Comparison of ENCODE assay signal across 27 cellular contexts in genomic region chr7:100880645-100881044, GRCh38. TPM values are rescaled to one million over a fixed set of nuclear protein-coding genes. Genes with fewer than 3 reads are reported as not detected.
A peak's percentile ranks its signal among the peaks of the same experiment; 100 is the strongest.
DNase-seq lines count a peak whose midpoint lies in the region; ATAC-seq and TF ChIP-seq lines count a peak whose summit lies in the region.
"Had no signal": no experiment of that assay in that cellular context is flagged by ENCODE, and none has a peak within 500 bp of the region (broad histone marks: within the 10 kb centered on the region; RNA-seq: fewer than 3 reads in every experiment).

No MANE protein-coding gene starts in this region.

- H3K9me3 Mint-ChIP-seq in WTC11 = no peaks in the 10 kb centered on the region
- H3K9me3 Mint-ChIP-seq: activated CD4-positive, alpha-beta memory T cell treated with anti-CD3 and anti-CD28 coated beads for 36 hours; CD8-positive, alpha-beta memory T cell; stimulated activated naive B cell treated with anti-CD40 and anti-IgM and Interleukin-4, amounts not matched to agents 10 μg/mL and 1 μg/mL and 100 μg/mL, for 72 hours had no signal

- no peaks in the 10 kb centered on the region for H3K27me3 Mint-ChIP-seq in WTC11 (ENCODE audit: low read depth)
- H3K27me3 Mint-ChIP-seq: activated CD4-positive, alpha-beta memory T cell treated with anti-CD3 and anti-CD28 coated beads for 36 hours; stimulated activated naive B cell treated with anti-CD40 and anti-IgM and Interleukin-4, amounts not matched to agents 10 μg/mL and 1 μg/mL and 100 μg/mL, for 72 hours had no signal

- POLR2A ChIA-PET in WTC11 (lab: Charles Lee) = interaction anchor here (0.6 to 1.1 kb wide), 2 partner anchors 14 to 44 kb away, joined by 3 to 4 read pairs; partner anchors contain the start of gene TRIP6

- TF ChIP-seq CTCF in BE2C (IDR thresholded peaks at IDR 0.05; ENCODE audit: low read depth, low read length) (no peak), WTC11 (IDR thresholded peaks at IDR 0.05) (no peak)

- CTCF ChIA-PET in WTC11 (lab: Charles Lee) = no interaction called here

- peak overlapping the region; percentile 57 for H3K27ac Mint-ChIP-seq in WTC11
- H3K27ac Mint-ChIP-seq: activated CD4-positive, alpha-beta memory T cell treated with anti-CD3 and anti-CD28 coated beads for 36 hours had no signal

- no peaks in the 10 kb centered on the region for H3K9me3 ChIP-seq in BE2C
- no peaks in the 10 kb centered on the region for H3K9me3 ChIP-seq in BLaER1 treated with 17β-estradiol and CSF1 and Interleukin-3, amounts not matched to agents 10 nM and 100 nM (replicated peaks in 1 of 11)
- H3K9me3 ChIP-seq: adrenal gland, body of pancreas, uterus had no signal

- H3K4me1 Mint-ChIP-seq in WTC11 = peaks cover 17% of the 10 kb centered on the region

- H3K27ac ChIP-seq in BLaER1 treated with 17β-estradiol and CSF1 and Interleukin-3, amounts not matched to agents 10 nM and 100 nM = no peak overlapping the region
- H3K27ac ChIP-seq: adrenal gland, body of pancreas, foreskin keratinocyte, HL-60, uterus had no signal

- peaks cover 72 to 100% (median 99%) of the 10 kb centered on the region in 11 experiments; a peak in 21 of 22 replicates for H4K20me1 ChIP-seq in BLaER1 treated with 17β-estradiol and CSF1 and Interleukin-3, amounts not matched to agents 10 nM and 100 nM

- peaks cover 84% of the 10 kb centered on the region for H3K36me3 Mint-ChIP-seq in WTC11

- no peaks in the 10 kb centered on the region for H3K27me3 ChIP-seq in BE2C
- H3K27me3 ChIP-seq in BLaER1 treated with 17β-estradiol and CSF1 and Interleukin-3, amounts not matched to agents 10 nM and 100 nM = no peaks in the 10 kb centered on the region
- H3K27me3 ChIP-seq: adrenal gland, body of pancreas, foreskin keratinocyte, uterus had no signal

- peak; percentile 6 for DNase-seq in BE2C
- DNase-seq in WTC11 (ENCODE audit: low spot score) = no peak
- DNase-seq in medulla oblongata (ENCODE audit: extremely low spot score) = peak; percentile 66
- no peak for DNase-seq in NCI-H128 (lab: John Stamatoyannopoulos, UW; ENCODE audit: unreplicated experiment)
- DNase-seq: activated CD4-positive, alpha-beta memory T cell treated with anti-CD3 and anti-CD28 coated beads for 36 hours; activated CD4-positive, CD25-positive, alpha-beta regulatory T cell treated with anti-CD3 and anti-CD28 coated beads, Interleukin-2, amount 50 U/mL, for 72 hours; activated CD8-positive, alpha-beta memory T cell treated with anti-CD3 and anti-CD28 coated beads, Interleukin-2, amount 50 U/mL, for 4 hours; adrenal gland; body of pancreas; CD8-positive, alpha-beta memory T cell; DMS 273 treated with DMSO at 0.1 percent for 48 hours; effector CD4-positive, alpha-beta T cell; EL; foreskin keratinocyte; NCI-H1092; NCI-H187 treated with DMSO at 0.1 percent for 48 hours; stimulated activated CD4-positive, alpha-beta T cell treated with anti-CD3 and anti-CD28 coated beads, Interleukin-4, amount 100 ng/mL, for 4 hours; stimulated activated naive B cell treated with anti-CD40 and anti-IgM and Interleukin-4, amounts not matched to agents 10 μg/mL and 1 μg/mL and 100 μg/mL, for 72 hours; T-helper 1 cell; uterus had no signal

- peaks cover 91% of the 10 kb centered on the region for H3K36me3 ChIP-seq in BE2C
- H3K36me3 ChIP-seq in BLaER1 treated with 17β-estradiol and CSF1 and Interleukin-3, amounts not matched to agents 10 nM and 100 nM = peaks cover 76 to 100% (median 98%) of the 10 kb centered on the region in 11 experiments
- H3K36me3 ChIP-seq: uterus had no signal

- H3K4me3 ChIP-seq in BE2C (ENCODE audit: low read depth, low read length) = no peak overlapping the region
- no peak overlapping the region for H3K4me3 ChIP-seq in BLaER1 treated with 17β-estradiol and CSF1 and Interleukin-3, amounts not matched to agents 10 nM and 100 nM
- H3K4me3 ChIP-seq: adrenal gland, body of pancreas, GM12878, lung, uterus had no signal

- no peak overlapping the region for H3K4me3 Mint-ChIP-seq in WTC11
- H3K4me3 Mint-ChIP-seq: activated CD4-positive, alpha-beta memory T cell treated with anti-CD3 and anti-CD28 coated beads for 36 hours had no signal

- ATAC-seq in WTC11 = no peak
- no peak for ATAC-seq in HG03457 (IDR thresholded peaks at IDR 0.05; ENCODE audit: unreplicated experiment)
- no peak for ATAC-seq in GM18498 (IDR thresholded peaks at IDR 0.05; ENCODE audit: unreplicated experiment)
- ATAC-seq: body of pancreas; foreskin keratinocyte; GM12878; sciatic nerve; stimulated activated naive B cell treated with anti-CD40 and anti-IgM and Interleukin-4, amounts not matched to agents 10 μg/mL and 1 μg/mL and 100 μg/mL, for 72 hours had no signal

- H3K4me1 ChIP-seq in BE2C = peaks cover 6% of the 10 kb centered on the region; the same call in 1 of the 2 replicates
- H3K4me1 ChIP-seq in BLaER1 treated with 17β-estradiol and CSF1 and Interleukin-3, amounts not matched to agents 10 nM and 100 nM = peaks cover 64 to 96% (median 87%) of the 10 kb centered on the region in 10 experiments

- H3K9ac ChIP-seq in BLaER1 treated with 17β-estradiol and CSF1 and Interleukin-3, amounts not matched to agents 10 nM and 100 nM = peak overlapping the region in 6 of 11 experiments; percentile 27 to 52 (median 45); a peak in 6 of 22 replicates

- H3K4me2 ChIP-seq in BLaER1 treated with 17β-estradiol and CSF1 and Interleukin-3, amounts not matched to agents 10 nM and 100 nM = no peak overlapping the region

TF ChIP-seq in WTC11, 78 proteins besides CTCF, POLR2A, EP300 and RAD21 (continues in another document):
- TF ChIP-seq AFF4 (CRISPR knock-in tag; IDR thresholded peaks at IDR 0.05; ENCODE audit: borderline replicate concordance) (no peak), KAT7 (CRISPR knock-in tag; IDR thresholded peaks at IDR 0.05; ENCODE audit: borderline replicate concordance) (no peak)
- TF ChIP-seq, protein P1, sequence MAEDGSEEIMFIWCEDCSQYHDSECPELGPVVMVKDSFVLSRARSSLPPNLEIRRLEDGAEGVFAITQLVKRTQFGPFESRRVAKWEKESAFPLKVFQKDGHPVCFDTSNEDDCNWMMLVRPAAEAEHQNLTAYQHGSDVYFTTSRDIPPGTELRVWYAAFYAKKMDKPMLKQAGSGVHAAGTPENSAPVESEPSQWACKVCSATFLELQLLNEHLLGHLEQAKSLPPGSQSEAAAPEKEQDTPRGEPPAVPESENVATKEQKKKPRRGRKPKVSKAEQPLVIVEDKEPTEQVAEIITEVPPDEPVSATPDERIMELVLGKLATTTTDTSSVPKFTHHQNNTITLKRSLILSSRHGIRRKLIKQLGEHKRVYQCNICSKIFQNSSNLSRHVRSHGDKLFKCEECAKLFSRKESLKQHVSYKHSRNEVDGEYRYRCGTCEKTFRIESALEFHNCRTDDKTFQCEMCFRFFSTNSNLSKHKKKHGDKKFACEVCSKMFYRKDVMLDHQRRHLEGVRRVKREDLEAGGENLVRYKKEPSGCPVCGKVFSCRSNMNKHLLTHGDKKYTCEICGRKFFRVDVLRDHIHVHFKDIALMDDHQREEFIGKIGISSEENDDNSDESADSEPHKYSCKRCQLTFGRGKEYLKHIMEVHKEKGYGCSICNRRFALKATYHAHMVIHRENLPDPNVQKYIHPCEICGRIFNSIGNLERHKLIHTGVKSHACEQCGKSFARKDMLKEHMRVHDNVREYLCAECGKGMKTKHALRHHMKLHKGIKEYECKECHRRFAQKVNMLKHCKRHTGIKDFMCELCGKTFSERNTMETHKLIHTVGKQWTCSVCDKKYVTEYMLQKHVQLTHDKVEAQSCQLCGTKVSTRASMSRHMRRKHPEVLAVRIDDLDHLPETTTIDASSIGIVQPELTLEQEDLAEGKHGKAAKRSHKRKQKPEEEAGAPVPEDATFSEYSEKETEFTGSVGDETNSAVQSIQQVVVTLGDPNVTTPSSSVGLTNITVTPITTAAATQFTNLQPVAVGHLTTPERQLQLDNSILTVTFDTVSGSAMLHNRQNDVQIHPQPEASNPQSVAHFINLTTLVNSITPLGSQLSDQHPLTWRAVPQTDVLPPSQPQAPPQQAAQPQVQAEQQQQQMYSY (CRISPR knock-in tag; IDR thresholded peaks at IDR 0.05) = no peak

RNA-seq across cellular contexts. Expression of gene SRRT, which starts 5.7 kb away (rescaled TPM):
- 446 TPM for polyA plus RNA-seq in BE2C (2012; ENCODE audit: insufficient read depth, insufficient read length, low read depth)
- total RNA-seq in WTC11 (2021) = 209 to 238 TPM (median 233 TPM) in 3 replicates

RNA-seq across cellular contexts. Expression of gene UFSP1, which starts 8.9 kb away (rescaled TPM):
- 28.6 TPM for polyA plus RNA-seq in BE2C (2012; ENCODE audit: insufficient read depth, insufficient read length, low read depth)
- 3.9 to 4.8 TPM (median 4.6 TPM) in 3 replicates for total RNA-seq in WTC11 (2021)

RNA-seq across cellular contexts. Expression of gene TRIP6, which starts 13.5 kb away (rescaled TPM):
- polyA plus RNA-seq in BE2C (2012; ENCODE audit: insufficient read depth, insufficient read length, low read depth) = 4.3 TPM
- 128 to 140 TPM (median 130 TPM) in 3 replicates for total RNA-seq in WTC11 (2021)

RNA-seq across cellular contexts. Expression of gene ACHE, which starts 15.0 kb away (rescaled TPM):
- 1.9 TPM for polyA plus RNA-seq in BE2C (2012; ENCODE audit: insufficient read depth, insufficient read length, low read depth)
- total RNA-seq in WTC11 (2021) = 6.4 to 7.7 TPM (median 6.6 TPM) in 3 replicates
- total RNA-seq: activated CD4-positive, alpha-beta memory T cell treated with anti-CD3 and anti-CD28 coated beads for 36 hours had no signal

RNA-seq across cellular contexts. Expression of gene SLC12A9, which starts 28.1 kb away (rescaled TPM):
- 60.4 TPM for polyA plus RNA-seq in BE2C (2012; ENCODE audit: insufficient read depth, insufficient read length, low read depth)
- total RNA-seq in WTC11 (2021) = 32.6 to 39.3 TPM (median 34.1 TPM) in 3 replicates

Comparison
In these comparisons a context has a peak if more than half of its experiments do, and no peak if none do; other contexts are left out.
1. DNase-seq: peak in BE2C (single experiment) and medulla oblongata (single experiment); none in WTC11 (single experiment) and NCI-H128 (single experiment).